ENCODE assay signal across 15 cellular contexts in the genomic region with DNA sequence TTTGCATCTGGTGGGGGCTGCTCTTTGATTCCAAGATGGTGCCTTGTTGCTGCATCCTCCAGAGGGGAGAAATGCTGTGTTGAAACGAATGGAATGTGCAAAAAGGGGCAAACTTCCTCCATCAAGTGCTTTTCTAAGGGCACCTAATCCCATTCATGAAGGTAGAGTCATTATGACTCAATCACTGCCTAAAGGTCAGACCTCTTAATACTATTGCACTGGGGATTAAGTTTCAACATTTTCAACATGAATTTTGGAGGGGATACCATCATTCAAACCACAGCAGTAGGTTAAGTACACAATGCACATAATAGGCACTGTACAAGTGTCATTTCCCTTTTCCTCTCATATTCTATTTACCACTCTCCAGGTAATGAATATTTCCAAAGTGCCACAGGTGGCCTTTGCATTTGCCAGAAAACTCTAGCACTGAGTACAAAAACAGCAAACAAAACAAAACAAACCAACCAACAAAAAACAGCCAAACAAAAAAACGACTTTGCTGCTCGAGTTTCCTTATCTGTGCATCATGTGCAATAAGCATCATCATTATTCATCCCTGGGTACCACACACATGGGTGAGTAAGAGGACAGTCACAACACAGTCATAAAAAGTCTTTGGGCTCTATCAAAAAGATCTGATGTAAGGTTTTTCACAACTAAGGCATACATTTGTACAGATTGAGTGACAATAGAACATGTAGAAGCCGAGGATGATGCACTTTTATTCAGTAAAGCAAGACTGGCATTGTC. TPM values are rescaled to one million over a fixed set of nuclear protein-coding genes. Genes with fewer than 3 reads are reported as not detected.
DNase-seq lines count a peak whose midpoint lies in the region; ATAC-seq and TF ChIP-seq lines count a peak whose summit lies in the region.
"Had no signal": no experiment of that assay in that cellular context is flagged by ENCODE, and none has a peak within 500 bp of the region (broad histone marks: within the 10 kb centered on the region; RNA-seq: fewer than 3 reads in every experiment).

No MANE protein-coding gene starts in this region.

- no peak overlapping the region for H3K27ac ChIP-seq in spleen

- DNase-seq in NCI-H1417 (lab: John Stamatoyannopoulos, UW) (peak in 2 of 3 experiments; percentile 36 to 71), NCI-H1417 treated with DMSO at 0.1 percent for 48 hours (lab: John Stamatoyannopoulos, UW) (no peak), HT1080 (ENCODE audit: low read depth) (peak; percentile 92), iris pigment epithelial cell (ENCODE audit: low read depth) (peak; percentile 11), spleen (no peak), H4 (ENCODE audit: low spot score) (no peak)
- DNase-seq: 8988T; activated CD8-positive, alpha-beta memory T cell treated with anti-CD3 and anti-CD28 coated beads, Interleukin-2, amount 50 U/mL, for 4 hours; amniotic stem cell; NCI-H2107 had no signal

- H3K4me1 ChIP-seq in spleen: no peaks in the 10 kb centered on the region

- intact Hi-C loops in spleen (cut with DNase I; ENCODE audit: low total_unique reads): no loop called here

- no peaks in the 10 kb centered on the region for H3K9me3 ChIP-seq in spleen

- no peaks in the 10 kb centered on the region for H3K36me3 ChIP-seq in spleen

- TF ChIP-seq CTCF in spleen (IDR thresholded peaks at IDR 0.05 in 8 of 11, conservative IDR thresholded peaks at IDR 0.05 in 3 of 11): no peak

- WGBS in spleen, 5 donors: 54 to 74% (median 57%) methylated on average over 4 of the region's 4 CpGs

- peak; percentile 14; the same call in 1 of the 3 replicates for ATAC-seq in SK-N-SH treated with all-trans-retinoic acid at 6 μM for 48 hours
- ATAC-seq in HG03045 (IDR thresholded peaks at IDR 0.05; ENCODE audit: unreplicated experiment): no peak
- ATAC-seq: sciatic nerve, WTC11 had no signal

- H3K4me3 ChIP-seq in spleen: no peak overlapping the region

- H3K27me3 ChIP-seq in spleen (replicated peaks in 1 of 7): no peaks in the 10 kb centered on the region

- TF ChIP-seq POLR2A in spleen (IDR thresholded peaks at IDR 0.05): no peak

TF ChIP-seq in SK-N-SH treated with all-trans-retinoic acid at 6 μM for 48 hours, 23 proteins besides CTCF, POLR2A, EP300 and RAD21:
- no peak for TF ChIP-seq ESRRG (CRISPR knock-in tag; IDR thresholded peaks at IDR 0.05)
- TF ChIP-seq, protein P1, sequence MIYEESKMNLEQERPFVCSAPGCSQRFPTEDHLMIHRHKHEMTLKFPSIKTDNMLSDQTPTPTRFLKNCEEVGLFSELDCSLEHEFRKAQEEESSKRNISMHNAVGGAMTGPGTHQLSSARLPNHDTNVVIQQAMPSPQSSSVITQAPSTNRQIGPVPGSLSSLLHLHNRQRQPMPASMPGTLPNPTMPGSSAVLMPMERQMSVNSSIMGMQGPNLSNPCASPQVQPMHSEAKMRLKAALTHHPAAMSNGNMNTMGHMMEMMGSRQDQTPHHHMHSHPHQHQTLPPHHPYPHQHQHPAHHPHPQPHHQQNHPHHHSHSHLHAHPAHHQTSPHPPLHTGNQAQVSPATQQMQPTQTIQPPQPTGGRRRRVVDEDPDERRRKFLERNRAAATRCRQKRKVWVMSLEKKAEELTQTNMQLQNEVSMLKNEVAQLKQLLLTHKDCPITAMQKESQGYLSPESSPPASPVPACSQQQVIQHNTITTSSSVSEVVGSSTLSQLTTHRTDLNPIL (CRISPR knock-in tag; IDR thresholded peaks at IDR 0.05; ENCODE audit: low read depth): no peak
TF ChIP-seq in SK-N-SH treated with all-trans-retinoic acid at 6 μM for 48 hours: peak in this region for 0.

RNA-seq across cellular contexts. Expression of a gene that starts 42.5 kb away (rescaled TPM):
- total RNA-seq in HT1080 (2014; rRNA removed; shearing (Covaris generic)): 3.9 and 6.5 TPM in 2 replicates
- 3.0 and 3.3 TPM in 2 replicates for polyA plus RNA-seq in HT1080 (2015; cell fraction: cytosol; rRNA removed)
- 6.7 and 7.1 TPM in 2 replicates for polyA plus RNA-seq in HT1080 (2015; cell fraction: nucleus; rRNA removed)
- total RNA-seq in spleen: 10 to 100 TPM; 32.3 to 96.1 (median 76.0) TPM
- 100 to 1,000 TPM in 1 of 3 donors, 10 to 100 TPM in 2; 45.0 to 107 (median 93.4) TPM for polyA plus RNA-seq in spleen
- 75.9 and 88.4 TPM in 2 replicates for total RNA-seq in H4 (2014; rRNA removed; shearing (Covaris generic))
- total RNA-seq: H1 had no signal
- polyA plus RNA-seq: H1 had no signal

Comparison
In these comparisons a context has a peak if more than half of its experiments do, and no peak if none do; other contexts are left out.
1. DNase-seq: peak in NCI-H1417 (2 of 3), HT1080 (single experiment) and iris pigment epithelial cell (single experiment); none in NCI-H1417 treated with DMSO at 0.1 percent for 48 hours (single experiment), spleen (single experiment) and H4 (single experiment).